19 cellular contexts compared by ENCODE assay signal in the genomic region with DNA sequence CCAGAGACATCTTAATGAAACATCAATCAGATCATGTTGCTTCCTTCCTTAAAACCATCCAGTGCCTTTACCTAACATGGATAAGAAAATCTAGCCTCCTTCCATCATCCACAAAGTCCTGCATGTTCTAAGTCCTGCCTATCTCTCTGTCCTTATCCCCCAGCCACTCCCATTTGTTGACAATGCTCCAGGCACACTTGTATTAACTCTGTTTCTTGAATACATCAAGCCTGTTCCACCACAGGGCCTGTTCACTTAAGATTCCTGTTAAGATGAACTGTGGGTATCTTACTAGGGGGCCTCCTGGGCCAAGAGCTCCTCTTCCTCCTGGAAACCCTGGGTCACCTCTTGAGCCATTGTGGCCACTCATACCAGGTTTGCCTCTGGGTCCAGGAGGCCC. TPM values are rescaled to one million over a fixed set of nuclear protein-coding genes. Genes with fewer than 3 reads are reported as not detected.
A peak's percentile ranks its signal among the peaks of the same experiment; 100 is the strongest.
DNase-seq lines count a peak whose midpoint lies in the region; ATAC-seq lines count a peak whose summit lies in the region.
"Had no signal": no experiment of that assay in that cellular context is flagged by ENCODE, and none has a peak within 500 bp of the region (broad histone marks: within the 10 kb centered on the region; RNA-seq: fewer than 3 reads in every experiment).

No MANE protein-coding gene starts in this region.

- H3K4me3 ChIP-seq in BLaER1 (no peak overlapping the region), GM23248 (no peak overlapping the region), mesodermal cell (ENCODE audit: extremely low read depth, insufficient read depth, low read length, poor library complexity, severe bottlenecking) (no peak overlapping the region)
- H3K4me3 ChIP-seq: GM12878, HAP-1 had no signal

- H3K4me1 ChIP-seq in BLaER1 (peaks cover 14% of the 10 kb centered on the region), GM23248 (ENCODE audit: insufficient read depth) (peaks cover 4% of the 10 kb centered on the region; the same call in 1 of the 2 replicates), mesodermal cell (ENCODE audit: control insufficient read depth, insufficient read depth, low read length, poor library complexity, severe bottlenecking) (no peaks in the 10 kb centered on the region)
- H3K4me1 ChIP-seq: HAP-1 had no signal

- no peak for DNase-seq in GM23248
- DNase-seq in islet precursor cell, result peak; percentile 55
- DNase-seq in posterior vena cava (ENCODE audit: low spot score), result no peak
- DNase-seq in DMS153 treated with DMSO at 0.1 percent for 48 hours (lab: John Stamatoyannopoulos, UW; ENCODE audit: unreplicated experiment), result no peak
- DNase-seq in 8988T, result no peak
- DNase-seq: C1 segment of cervical spinal cord; Calu3; CD4-positive, alpha-beta memory T cell; COR-L47; DND-41; GDM1; GOT3; HFFc6 had no signal

- H4K20me1 ChIP-seq in BLaER1 (no peaks in the 10 kb centered on the region), GM23248 (ENCODE audit: insufficient read depth) (no peaks in the 10 kb centered on the region)

- 0 out of 2 replicates have a peak overlapping the region, but pooled peaks have one; percentile 43 for H2AFZ ChIP-seq in GM23248

- no peaks in the 10 kb centered on the region; the same call in 1 of the 2 replicates for H3F3A ChIP-seq in GM23248 (ENCODE audit: insufficient read depth)

- H3K9me3 ChIP-seq in BLaER1, result no peaks in the 10 kb centered on the region
- H3K9me3 ChIP-seq in GM23248 (ENCODE audit: low read depth), result no peaks in the 10 kb centered on the region
- H3K9me3 ChIP-seq in mesodermal cell (ENCODE audit: control insufficient read depth, low read length), result no peaks in the 10 kb centered on the region
- H3K9me3 ChIP-seq: HAP-1 had no signal

- no peak overlapping the region for H3K9ac ChIP-seq in BLaER1
- H3K9ac ChIP-seq in GM23248, result no peak overlapping the region

- H3K27me3 ChIP-seq in BLaER1, result no peaks in the 10 kb centered on the region
- H3K27me3 ChIP-seq in GM23248 (replicated peaks; ENCODE audit: insufficient read depth), result no peaks in the 10 kb centered on the region

- H3K27ac ChIP-seq in BLaER1, result no peak overlapping the region
- no peak overlapping the region for H3K27ac ChIP-seq in GM23248
- H3K27ac ChIP-seq in mesodermal cell (ENCODE audit: low read depth, low read length, severe bottlenecking), result peak overlapping the region; percentile 67

- H3K4me2 ChIP-seq in BLaER1 (peak overlapping the region; percentile 39), GM23248 (ENCODE audit: unreplicated experiment) (no peak overlapping the region)

- ATAC-seq in HG03175 (IDR thresholded peaks at IDR 0.05; ENCODE audit: unreplicated experiment), result no peak
- ATAC-seq: GM12878 had no signal

- no peaks in the 10 kb centered on the region for H3K36me3 ChIP-seq in BLaER1
- no peaks in the 10 kb centered on the region for H3K36me3 ChIP-seq in GM23248 (ENCODE audit: low read depth)
- H3K36me3 ChIP-seq in mesodermal cell (ENCODE audit: control insufficient read depth, insufficient read depth, low read length), result no peaks in the 10 kb centered on the region
- H3K36me3 ChIP-seq: HAP-1 had no signal

- intact Hi-C loops in posterior vena cava (cut with DNase I), result no loop called here

- in situ Hi-C loops in GM23248 (cut with MboI), result loop anchor here (10.0 kb wide), 1 partner anchor 314 kb away; no protein-coding TSS in a partner anchor

- H3K9me2 ChIP-seq in GM23248 (ENCODE audit: insufficient read depth), result no peaks in the 10 kb centered on the region

- H3K79me2 ChIP-seq in GM23248 (ENCODE audit: insufficient read depth), result no peaks in the 10 kb centered on the region

RNA-seq across cellular contexts. Expression of a gene that starts 45.7 kb away (rescaled TPM):
- total RNA-seq in GM23248 (2014; rRNA removed; shearing (Covaris generic)), result 0.76 and 1.0 TPM in 2 replicates
- polyA plus RNA-seq in GM23248 (2016; fragmentation: Nextera tagmentation; extraction: Ambion mirVana), result 0.36 and 0.66 TPM in 2 replicates
- polyA plus RNA-seq in mesodermal cell (2013, experiment 1 of 2), result 0.07 TPM
- 0.05 TPM for polyA plus RNA-seq in mesodermal cell (2013, experiment 2 of 2)
- total RNA-seq in posterior vena cava, result 1 to 10 TPM in 1 of 2 donors, under 1 TPM in 1; 0.93 to 3.0 TPM

RNA-seq across cellular contexts. Expression of a gene that starts 46.1 kb away (rescaled TPM):
- total RNA-seq in GM23248 (2014; rRNA removed; shearing (Covaris generic)), result 0.11 TPM in 1 of 2 replicates, not detected in the other
- 0.18 and 0.70 TPM in 2 replicates for polyA plus RNA-seq in GM23248 (2016; fragmentation: Nextera tagmentation; extraction: Ambion mirVana)
- not detected for polyA plus RNA-seq in mesodermal cell (2013, experiment 1 of 2)
- not detected for polyA plus RNA-seq in mesodermal cell (2013, experiment 2 of 2)
- total RNA-seq in posterior vena cava, result under 1 TPM; 0.42 to 0.76 TPM
- total RNA-seq: A172, HFFc6 had no signal
- polyA plus RNA-seq: CD4-positive, alpha-beta memory T cell had no signal
